Comparison of ENCODE assay signal across 1 cellular context in the genomic region with DNA sequence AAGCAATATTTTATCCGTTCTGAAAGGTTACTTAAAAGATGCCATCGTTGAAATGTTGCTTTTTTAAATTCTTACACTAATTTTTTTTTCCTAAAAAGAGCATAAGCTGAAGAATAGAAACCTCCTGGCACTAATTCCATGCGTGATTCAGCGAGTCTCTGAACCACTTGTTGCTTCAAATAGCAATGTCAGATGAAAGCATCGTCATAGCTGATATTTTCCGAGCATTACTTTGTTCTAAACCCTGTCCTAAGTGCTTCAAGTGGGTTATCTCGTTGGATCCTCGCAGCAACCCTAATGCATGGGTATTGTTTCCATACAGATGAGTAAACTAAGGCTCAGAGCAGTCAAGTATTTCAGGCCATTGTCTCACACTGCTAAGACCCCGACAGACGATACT.
TF ChIP-seq lines count a peak whose summit lies in the region.

No MANE protein-coding gene starts in this region.

TF ChIP-seq in IMR-90, 13 proteins besides CTCF, POLR2A, EP300 and RAD21 (continued from another document):
- TF ChIP-seq, protein P1, sequence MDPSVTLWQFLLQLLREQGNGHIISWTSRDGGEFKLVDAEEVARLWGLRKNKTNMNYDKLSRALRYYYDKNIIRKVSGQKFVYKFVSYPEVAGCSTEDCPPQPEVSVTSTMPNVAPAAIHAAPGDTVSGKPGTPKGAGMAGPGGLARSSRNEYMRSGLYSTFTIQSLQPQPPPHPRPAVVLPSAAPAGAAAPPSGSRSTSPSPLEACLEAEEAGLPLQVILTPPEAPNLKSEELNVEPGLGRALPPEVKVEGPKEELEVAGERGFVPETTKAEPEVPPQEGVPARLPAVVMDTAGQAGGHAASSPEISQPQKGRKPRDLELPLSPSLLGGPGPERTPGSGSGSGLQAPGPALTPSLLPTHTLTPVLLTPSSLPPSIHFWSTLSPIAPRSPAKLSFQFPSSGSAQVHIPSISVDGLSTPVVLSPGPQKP (IDR thresholded peaks at IDR 0.05; ENCODE audit: borderline replicate concordance, low read depth, low read length) = no peak
- TF ChIP-seq, protein P2, sequence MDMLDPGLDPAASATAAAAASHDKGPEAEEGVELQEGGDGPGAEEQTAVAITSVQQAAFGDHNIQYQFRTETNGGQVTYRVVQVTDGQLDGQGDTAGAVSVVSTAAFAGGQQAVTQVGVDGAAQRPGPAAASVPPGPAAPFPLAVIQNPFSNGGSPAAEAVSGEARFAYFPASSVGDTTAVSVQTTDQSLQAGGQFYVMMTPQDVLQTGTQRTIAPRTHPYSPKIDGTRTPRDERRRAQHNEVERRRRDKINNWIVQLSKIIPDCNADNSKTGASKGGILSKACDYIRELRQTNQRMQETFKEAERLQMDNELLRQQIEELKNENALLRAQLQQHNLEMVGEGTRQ (IDR thresholded peaks at IDR 0.05; ENCODE audit: low read depth, low read length) = no peak
- no peak for TF ChIP-seq SMC3 (IDR thresholded peaks at IDR 0.05; ENCODE audit: low read depth, low read length)
- TF ChIP-seq BHLHE40 (IDR thresholded peaks at IDR 0.05; ENCODE audit: low read depth, low read length) = no peak
- TF ChIP-seq RFX5 (IDR thresholded peaks at IDR 0.05; ENCODE audit: low read depth, low read length) = no peak
- TF ChIP-seq MAZ (IDR thresholded peaks at IDR 0.05; ENCODE audit: borderline replicate concordance, low read depth, low read length) = no peak
- no peak for TF ChIP-seq RCOR1 (IDR thresholded peaks at IDR 0.05; ENCODE audit: insufficient replicate concordance, low read length)
- TF ChIP-seq CHD1 (IDR thresholded peaks at IDR 0.05; ENCODE audit: low read depth, low read length) = no peak
- TF ChIP-seq NFE2L2 (IDR thresholded peaks at IDR 0.05; ENCODE audit: low read depth, low read length) = no peak
- no peak for TF ChIP-seq MXI1 (IDR thresholded peaks at IDR 0.05; ENCODE audit: borderline replicate concordance, low read depth, low read length)
- TF ChIP-seq FOS (IDR thresholded peaks at IDR 0.05; ENCODE audit: low read depth, low read length) = no peak
